Comparison of ENCODE assay signal across 16 cellular contexts in genomic region chr1:229286099-229286766, GRCh38. TPM values are rescaled to one million over a fixed set of nuclear protein-coding genes. Genes with fewer than 3 reads are reported as not detected.
DNase-seq lines count a peak whose midpoint lies in the region; ATAC-seq, FAIRE-seq and TF ChIP-seq lines count a peak whose summit lies in the region.
"Had no signal": no experiment of that assay in that cellular context is flagged by ENCODE, and none has a peak within 500 bp of the region (broad histone marks: within the 10 kb centered on the region; RNA-seq: fewer than 3 reads in every experiment).

No MANE protein-coding gene starts in this region.

- peaks cover 4 to 41% of the 10 kb centered on the region in 2 experiments for H3K36me3 ChIP-seq in HepG2 (replicated peaks in 1 of 2; ENCODE audit: control insufficient read depth in 1 of 2, insufficient read depth in 2 of 2, low read length in 2 of 2)
- H3K36me3 ChIP-seq in right lobe of liver: peaks cover 0 to 7% (median 4%) of the 10 kb centered on the region in 4 donors
- H3K36me3 ChIP-seq: colonic mucosa had no signal

- H3K27ac Mint-ChIP-seq in T-helper 17 cell (peak overlapping the region; percentile 68), endothelial cell (ENCODE audit: unreplicated experiment) (no peak overlapping the region)
- H3K27ac Mint-ChIP-seq in stimulated activated naive B cell treated with anti-CD40 and anti-IgM and Interleukin-4, amounts not matched to agents 10 μg/mL and 1 μg/mL and 100 μg/mL, for 72 hours: no peak overlapping the region

- peaks cover 29% of the 10 kb centered on the region for H4K20me1 ChIP-seq in HepG2 (ENCODE audit: insufficient read depth, low read length)

- TF ChIP-seq EP300 in HepG2 (IDR thresholded peaks at IDR 0.05; ENCODE audit: low read depth in 2 of 2, low read length in 2 of 2): no peak
- TF ChIP-seq EP300 in HepG2 (CRISPR knock-in tag; IDR thresholded peaks at IDR 0.05; ENCODE audit: borderline replicate concordance): no peak

- no peak overlapping the region for H3K4me2 ChIP-seq in HepG2 (ENCODE audit: low read depth, low read length)

- in situ Hi-C loops in HepG2 (cut with HindIII; ENCODE audit: extremely low pct_ligation_motif_present, low pct_unique_long_range_greater_than_20kb): no loop called here

- H3K9ac ChIP-seq in HepG2 (ENCODE audit: insufficient read depth, low read depth, low read length): no peak overlapping the region

- no peak for FAIRE-seq in HepG2 (lab: Jason Lieb, UNC)

- CTCF ChIA-PET in HepG2 (lab: Yijun Ruan, JAX; ENCODE audit: low intra/inter-chr PET ratio, low total read pairs): no interaction called here

- TF ChIP-seq POLR2A in HepG2 (IDR thresholded peaks at IDR 0.05; ENCODE audit: insufficient read depth in 1 of 2, low read depth in 2 of 2, low read length in 2 of 2) (no peak), right lobe of liver (IDR thresholded peaks at IDR 0.05) (no peak)

- no peak overlapping the region for H3K27ac ChIP-seq in HepG2 (ENCODE audit: extremely low read length, insufficient read depth, low read length)
- H3K27ac ChIP-seq in right lobe of liver: no peak overlapping the region
- H3K27ac ChIP-seq: colonic mucosa, RWPE1 had no signal

- H3K4me1 ChIP-seq in HepG2 (ENCODE audit: insufficient read depth, low read length) (peaks cover 67% of the 10 kb centered on the region), right lobe of liver (peaks cover 0 to 26% (median 4%) of the 10 kb centered on the region in 4 donors)

- TF ChIP-seq RAD21 in HepG2 (CRISPR knock-in tag; IDR thresholded peaks at IDR 0.05): no peak

- H3K4me3 Mint-ChIP-seq in T-helper 17 cell (no peak overlapping the region), endothelial cell (ENCODE audit: unreplicated experiment) (no peak overlapping the region)
- no peak overlapping the region for H3K4me3 Mint-ChIP-seq in stimulated activated naive B cell treated with anti-CD40 and anti-IgM and Interleukin-4, amounts not matched to agents 10 μg/mL and 1 μg/mL and 100 μg/mL, for 72 hours

- no peak for TF ChIP-seq CTCF in HepG2 (CRISPR knock-in tag; IDR thresholded peaks at IDR 0.05)
- TF ChIP-seq CTCF in right lobe of liver (IDR thresholded peaks at IDR 0.05): no peak
- TF ChIP-seq CTCF in epithelial cell of esophagus (IDR thresholded peaks at IDR 0.05; ENCODE audit: insufficient read depth, low read depth, low read length, missing control alignments): no peak
- no peak for TF ChIP-seq CTCF in endothelial cell (IDR thresholded peaks at IDR 0.05; ENCODE audit: unreplicated experiment)

- WGBS in HepG2 (ENCODE audit: low lambda C conversion rate): 98% methylated on average over 2 of the region's 2 CpGs
- WGBS in right lobe of liver (ENCODE audit: insufficient coverage, low coverage, low lambda C conversion rate, missing lambda C conversion rate): 42% methylated on average over 2 of the region's 2 CpGs

- H3K27me3 ChIP-seq in HepG2 (ENCODE audit: control insufficient read depth in 1 of 2, insufficient read depth in 2 of 2, low read length in 2 of 2) (no peaks in the 10 kb centered on the region), right lobe of liver (no peaks in the 10 kb centered on the region)
- H3K27me3 ChIP-seq: colonic mucosa had no signal

- no peak for ATAC-seq in HepG2
- ATAC-seq in right lobe of liver: no peak
- no peak for ATAC-seq in T-helper 17 cell
- peak; percentile 14 to 23 for ATAC-seq in stimulated activated naive B cell treated with anti-CD40 and anti-IgM and Interleukin-4, amounts not matched to agents 10 μg/mL and 1 μg/mL and 100 μg/mL, for 72 hours (replicated peaks)
- no peak for ATAC-seq in HG02973 (IDR thresholded peaks at IDR 0.05; ENCODE audit: unreplicated experiment)

- H3K27me3 Mint-ChIP-seq in T-helper 17 cell: no peaks in the 10 kb centered on the region
- H3K27me3 Mint-ChIP-seq in stimulated activated naive B cell treated with anti-CD40 and anti-IgM and Interleukin-4, amounts not matched to agents 10 μg/mL and 1 μg/mL and 100 μg/mL, for 72 hours: no peaks in the 10 kb centered on the region
- H3K27me3 Mint-ChIP-seq in endothelial cell (ENCODE audit: unreplicated experiment): no peaks in the 10 kb centered on the region

- BruUV-seq in HepG2 (replicated peaks; lab: Mats Ljungman, UMichigan): no TSS peak

- H3K36me3 Mint-ChIP-seq in T-helper 17 cell (ENCODE audit: low read depth) (peaks cover 18% of the 10 kb centered on the region), endothelial cell (ENCODE audit: low read depth, unreplicated experiment) (peaks cover 17% of the 10 kb centered on the region)
- peaks cover 29 to 35% of the 10 kb centered on the region in 2 donors for H3K36me3 Mint-ChIP-seq in stimulated activated naive B cell treated with anti-CD40 and anti-IgM and Interleukin-4, amounts not matched to agents 10 μg/mL and 1 μg/mL and 100 μg/mL, for 72 hours

- H3K4me1 Mint-ChIP-seq in T-helper 17 cell: peaks cover 36% of the 10 kb centered on the region
- H3K4me1 Mint-ChIP-seq in stimulated activated naive B cell treated with anti-CD40 and anti-IgM and Interleukin-4, amounts not matched to agents 10 μg/mL and 1 μg/mL and 100 μg/mL, for 72 hours: peaks cover 20 to 54% of the 10 kb centered on the region in 2 donors
- peaks cover 16% of the 10 kb centered on the region for H3K4me1 Mint-ChIP-seq in endothelial cell (ENCODE audit: unreplicated experiment)

- H3K9me3 Mint-ChIP-seq in stimulated activated naive B cell treated with anti-CD40 and anti-IgM and Interleukin-4, amounts not matched to agents 10 μg/mL and 1 μg/mL and 100 μg/mL, for 72 hours: peaks cover 4 to 6% of the 10 kb centered on the region in 2 donors
- H3K9me3 Mint-ChIP-seq in endothelial cell (ENCODE audit: unreplicated experiment): no peaks in the 10 kb centered on the region

- peaks cover 84% of the 10 kb centered on the region for H3K79me2 ChIP-seq in HepG2 (ENCODE audit: insufficient read depth, low read length)

- H3K4me3 ChIP-seq in HepG2 (replicated peaks in 1 of 3; ENCODE audit: insufficient read depth in 1 of 3, low read depth in 2 of 3, low read length in 3 of 3): no peak overlapping the region
- no peak overlapping the region for H3K4me3 ChIP-seq in right lobe of liver
- H3K4me3 ChIP-seq in epithelial cell of esophagus (ENCODE audit: low read length): no peak overlapping the region
- H3K4me3 ChIP-seq: colonic mucosa had no signal

- DNase-seq in HepG2 (ENCODE audit: low spot score) (no peak), right lobe of liver (no peak), T-helper 17 cell (no peak), epithelial cell of esophagus (ENCODE audit: low read depth) (peak; percentile 32), endothelial cell (ENCODE audit: low spot score) (no peak), UCSD-AML1 (lab: John Stamatoyannopoulos, UW; ENCODE audit: unreplicated experiment) (no peak)
- no peak for DNase-seq in stimulated activated naive B cell treated with anti-CD40 and anti-IgM and Interleukin-4, amounts not matched to agents 10 μg/mL and 1 μg/mL and 100 μg/mL, for 72 hours
- DNase-seq: activated CD8-positive, alpha-beta memory T cell treated with anti-CD3 and anti-CD28 coated beads for 24 hours; activated naive CD4-positive, alpha-beta T cell treated with Interleukin-2 at 50 U/mL for 16 hours; colonic mucosa; COR-L47; NCI-H1694; NCI-H345; stimulated activated CD4-positive, alpha-beta T cell treated with anti-CD3 and anti-CD28 coated beads, Interleukin-4, amount 100 ng/mL, for 1 hour had no signal

- POLR2A ChIA-PET in HepG2 (lab: Yijun Ruan, JAX): no interaction called here

- H2AFZ ChIP-seq in HepG2 (ENCODE audit: low read length): no peak overlapping the region

- H3K9me3 ChIP-seq in HepG2 (ENCODE audit: low read length) (no peaks in the 10 kb centered on the region), right lobe of liver (no peaks in the 10 kb centered on the region), T-helper 17 cell (ENCODE audit: control insufficient read depth, low read length, poor library complexity, severe bottlenecking) (no peaks in the 10 kb centered on the region)
- H3K9me3 ChIP-seq: colonic mucosa had no signal

- intact Hi-C loops in HepG2 (cut with micrococcal nuclease; ENCODE audit: unreplicated experiment) (no loop called here), right lobe of liver (cut with DNase I) (no loop called here)

RNA-seq across cellular contexts. Expression of gene RAB4A, which starts 15.3 kb away (rescaled TPM):
- total RNA-seq in HepG2 (2016; rRNA removed; fragmentation: Illumina TruSeq; extraction: Trizol): 76.6 and 80.1 TPM in 2 replicates
- 135 and 139 TPM in 2 replicates for total RNA-seq in HepG2 (2016; cell fraction: cytosol; rRNA removed; fragmentation: Illumina TruSeq; extraction: Trizol; ENCODE audit: low read depth)
- 71.2 and 81.9 TPM in 2 replicates for total RNA-seq in HepG2 (2016; cell fraction: insoluble cytoplasmic fraction; rRNA removed; fragmentation: Illumina TruSeq; extraction: Trizol)
- total RNA-seq in HepG2 (2016; cell fraction: membrane; rRNA removed; fragmentation: Illumina TruSeq; extraction: Trizol): 213 and 217 TPM in 2 replicates
- total RNA-seq in HepG2 (2016; cell fraction: nucleus; rRNA removed; fragmentation: Illumina TruSeq; extraction: Trizol): 41.7 and 48.3 TPM in 2 replicates
- 41.6 and 56.0 TPM in 2 replicates for polyA plus RNA-seq in HepG2 (2011; rRNA removed)
- 53.2 and 57.4 TPM in 2 replicates for polyA plus RNA-seq in HepG2 (2011; cell fraction: cytosol; rRNA removed)
- polyA plus RNA-seq in HepG2 (2011; cell fraction: nucleus; rRNA removed): 15.9 and 18.4 TPM in 2 replicates
- 71.3 and 87.6 TPM in 2 replicates for polyA plus RNA-seq in HepG2 (2012)
- 296 and 305 TPM in 2 replicates for polyA plus RNA-seq in HepG2 (2016; cell fraction: cytosol; fragmentation: Illumina TruSeq; extraction: Trizol; ENCODE audit: low read depth)
- 113 and 114 TPM in 2 replicates for polyA plus RNA-seq in HepG2 (2016; cell fraction: insoluble cytoplasmic fraction; fragmentation: Illumina TruSeq; extraction: Trizol; ENCODE audit: low read depth)
- 280 and 289 TPM in 2 replicates for polyA plus RNA-seq in HepG2 (2016; cell fraction: membrane; fragmentation: Illumina TruSeq; extraction: Trizol; ENCODE audit: low read depth)
- 77.5 and 84.8 TPM in 2 replicates for polyA plus RNA-seq in HepG2 (2016; cell fraction: nucleus; fragmentation: Illumina TruSeq; extraction: Trizol; ENCODE audit: insufficient read depth, low read depth)
- 3.1 and 9.3 TPM in 2 replicates for polyA minus RNA-seq in HepG2 (2011; rRNA and poly(A)+ RNA removed; ENCODE audit: low replicate concordance)
- 17.1 and 18.2 TPM in 2 replicates for polyA minus RNA-seq in HepG2 (2011; cell fraction: cytosol; rRNA and poly(A)+ RNA removed)
- polyA minus RNA-seq in HepG2 (2011; cell fraction: nucleus; rRNA and poly(A)+ RNA removed): 41.3 and 46.1 TPM in 2 replicates
- total RNA-seq in right lobe of liver: 10 to 100 TPM; 23.3 to 66.4 (median 50.0) TPM
- 10 to 100 TPM; 34.3 to 47.2 TPM for total RNA-seq in T-helper 17 cell
- 80.4 TPM for total RNA-seq in endothelial cell (ENCODE audit: unreplicated experiment)

RNA-seq across cellular contexts. Expression of gene CCSAP, which starts 56.6 kb away (rescaled TPM):
- total RNA-seq in HepG2 (2016; rRNA removed; fragmentation: Illumina TruSeq; extraction: Trizol) (9.0 and 10.0 TPM in 2 replicates), right lobe of liver (1 to 10 TPM; 1.4 to 3.2 (median 1.7) TPM), T-helper 17 cell (10 to 100 TPM; 29.0 to 33.1 TPM), endothelial cell (ENCODE audit: unreplicated experiment) (6.7 TPM)
- 1.1 and 1.4 TPM in 2 replicates for total RNA-seq in HepG2 (2016; cell fraction: cytosol; rRNA removed; fragmentation: Illumina TruSeq; extraction: Trizol; ENCODE audit: low read depth)
- total RNA-seq in HepG2 (2016; cell fraction: insoluble cytoplasmic fraction; rRNA removed; fragmentation: Illumina TruSeq; extraction: Trizol): 9.1 and 10.6 TPM in 2 replicates
- total RNA-seq in HepG2 (2016; cell fraction: membrane; rRNA removed; fragmentation: Illumina TruSeq; extraction: Trizol): 5.1 and 6.2 TPM in 2 replicates
- 8.2 and 9.2 TPM in 2 replicates for total RNA-seq in HepG2 (2016; cell fraction: nucleus; rRNA removed; fragmentation: Illumina TruSeq; extraction: Trizol)
- 3.1 and 3.7 TPM in 2 replicates for polyA plus RNA-seq in HepG2 (2011; rRNA removed)
- 1.8 and 2.8 TPM in 2 replicates for polyA plus RNA-seq in HepG2 (2011; cell fraction: cytosol; rRNA removed)
- 4.2 TPM in 2 replicates for polyA plus RNA-seq in HepG2 (2011; cell fraction: nucleus; rRNA removed)
- 3.8 and 4.7 TPM in 2 replicates for polyA plus RNA-seq in HepG2 (2012)
- polyA plus RNA-seq in HepG2 (2016; cell fraction: cytosol; fragmentation: Illumina TruSeq; extraction: Trizol; ENCODE audit: low read depth): 0.62 and 0.77 TPM in 2 replicates
- 8.6 TPM in 2 replicates for polyA plus RNA-seq in HepG2 (2016; cell fraction: insoluble cytoplasmic fraction; fragmentation: Illumina TruSeq; extraction: Trizol; ENCODE audit: low read depth)
- polyA plus RNA-seq in HepG2 (2016; cell fraction: membrane; fragmentation: Illumina TruSeq; extraction: Trizol; ENCODE audit: low read depth): 2.5 TPM in 2 replicates
- 11.2 and 11.4 TPM in 2 replicates for polyA plus RNA-seq in HepG2 (2016; cell fraction: nucleus; fragmentation: Illumina TruSeq; extraction: Trizol; ENCODE audit: insufficient read depth, low read depth)
- polyA minus RNA-seq in HepG2 (2011; rRNA and poly(A)+ RNA removed; ENCODE audit: low replicate concordance): 3.9 and 4.7 TPM in 2 replicates
- 5.4 and 5.9 TPM in 2 replicates for polyA minus RNA-seq in HepG2 (2011; cell fraction: cytosol; rRNA and poly(A)+ RNA removed)
- polyA minus RNA-seq in HepG2 (2011; cell fraction: nucleus; rRNA and poly(A)+ RNA removed): 8.7 and 9.3 TPM in 2 replicates

Comparison
In these comparisons a context has a peak if more than half of its experiments do, and no peak if none do; other contexts are left out.
1. ATAC-seq: peak in stimulated activated naive B cell treated with anti-CD40 and anti-IgM and Interleukin-4, amounts not matched to agents 10 μg/mL and 1 μg/mL and 100 μg/mL, for 72 hours (2 of 2); none in HepG2 (single experiment), right lobe of liver (0 of 4), T-helper 17 cell (single experiment) and HG02973 (single experiment).